8 cellular contexts compared by ENCODE assay signal in the genomic region with DNA sequence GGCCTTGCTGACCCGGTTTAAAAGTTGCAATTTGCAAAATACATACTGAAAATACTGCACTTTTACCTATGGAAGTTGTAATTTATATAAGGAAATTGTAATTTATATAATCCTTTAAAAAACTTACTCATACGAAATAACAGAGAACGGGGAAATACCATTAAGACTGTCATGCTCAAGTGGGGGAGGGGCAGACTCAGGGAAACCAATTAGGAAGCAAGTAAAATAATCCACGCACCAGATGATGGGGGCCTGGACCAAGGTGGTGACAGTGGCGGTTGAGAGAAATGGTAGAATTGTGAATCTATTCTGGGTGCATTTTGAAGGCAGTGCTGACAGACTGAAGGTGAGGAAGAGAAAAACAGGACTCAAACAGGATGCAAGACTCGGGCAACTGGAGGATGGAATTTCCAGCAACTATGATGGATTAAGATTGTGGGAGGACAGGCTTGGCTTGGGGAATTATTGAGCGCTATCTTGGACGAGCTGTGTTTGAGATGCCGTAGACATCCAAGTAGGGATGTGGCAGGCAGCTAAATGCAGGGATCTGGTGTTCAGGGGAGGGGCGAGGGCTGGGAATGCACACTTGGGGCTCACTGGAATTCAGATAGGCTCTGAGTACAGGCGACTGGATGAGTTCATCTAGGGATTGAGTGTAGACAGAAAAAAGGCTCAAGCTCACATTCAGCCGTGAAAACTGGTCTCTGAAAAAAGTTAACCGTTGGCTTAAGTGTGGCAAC. TPM values are rescaled to one million over a fixed set of nuclear protein-coding genes. Genes with fewer than 3 reads are reported as not detected.
DNase-seq lines count a peak whose midpoint lies in the region; ATAC-seq lines count a peak whose summit lies in the region.

No MANE protein-coding gene starts in this region.

- intact Hi-C loops in aorta (cut with DNase I): loop anchor here in 1 of 2 donors (5.0 kb wide), 1 partner anchor 57 kb away; no protein-coding TSS in a partner anchor

- H3K14ac ChIP-seq in mesenchymal stem cell (ENCODE audit: low read length in 2 of 2): no peak overlapping the region

- H3K23ac ChIP-seq in mesenchymal stem cell (ENCODE audit: low read length in 2 of 2): no peak overlapping the region

- ATAC-seq in aorta (ENCODE audit: low FRiP score) (peak; percentile 33), GM21723 (IDR thresholded peaks at IDR 0.05; ENCODE audit: unreplicated experiment) (no peak), HG03108 (IDR thresholded peaks at IDR 0.05; ENCODE audit: unreplicated experiment) (no peak)

- H3K9me3 ChIP-seq in mesenchymal stem cell (ENCODE audit: control insufficient read depth, low read length): no peaks in the 10 kb centered on the region
- H3K9me3 ChIP-seq in aorta (ENCODE audit: control insufficient read depth, low read length): no peaks in the 10 kb centered on the region

- H3K9ac ChIP-seq in mesenchymal stem cell (ENCODE audit: low read length): peak overlapping the region; percentile 97

- H3K36me3 ChIP-seq in mesenchymal stem cell (ENCODE audit: control insufficient read depth in 1 of 2, insufficient read depth in 2 of 2, low read depth in 1 of 2, low read length in 2 of 2) (no peaks in the 10 kb centered on the region), aorta (ENCODE audit: control insufficient read depth in 1 of 2, insufficient read depth in 2 of 2, low read length in 1 of 2) (no peaks in the 10 kb centered on the region)

- H3K4me1 ChIP-seq in mesenchymal stem cell (ENCODE audit: control insufficient read depth, insufficient read depth, low read depth, low read length): peaks cover 9% of the 10 kb centered on the region
- H3K4me1 ChIP-seq in aorta (ENCODE audit: control insufficient read depth in 1 of 2, insufficient read depth in 2 of 2, low read length in 2 of 2): no peaks in the 10 kb centered on the region

- peak overlapping the region; percentile 6 for H2AFZ ChIP-seq in mesenchymal stem cell (ENCODE audit: low read depth, low read length)

- peak overlapping the region in 1 of 2 experiments; percentile 13 for H3K4ac ChIP-seq in mesenchymal stem cell (ENCODE audit: low read depth in 1 of 2, low read length in 2 of 2)

- H2BK12ac ChIP-seq in mesenchymal stem cell (ENCODE audit: low read length in 2 of 2): no peak overlapping the region

- H4K91ac ChIP-seq in mesenchymal stem cell (ENCODE audit: low read length): no peak overlapping the region

- H4K8ac ChIP-seq in mesenchymal stem cell (ENCODE audit: low read length): peak overlapping the region; percentile 46

- peaks cover 6% of the 10 kb centered on the region for H3K79me1 ChIP-seq in mesenchymal stem cell (replicated peaks; ENCODE audit: low read length, poor library complexity, severe bottlenecking)

- H2BK120ac ChIP-seq in mesenchymal stem cell (ENCODE audit: low read depth, low read length): no peak overlapping the region

- peak overlapping the region in 1 of 2 experiments; percentile 25 for H3K18ac ChIP-seq in mesenchymal stem cell (ENCODE audit: low read depth in 1 of 2, low read length in 2 of 2)

- H2BK5ac ChIP-seq in mesenchymal stem cell (ENCODE audit: low read depth, low read length, poor library complexity, severe bottlenecking): no peak overlapping the region

- H3K27ac ChIP-seq in mesenchymal stem cell (ENCODE audit: low read length, poor library complexity, severe bottlenecking) (peak overlapping the region; percentile 63), aorta (ENCODE audit: low read depth in 1 of 2, low read length in 2 of 2) (peak overlapping the region in 1 of 2 donors; percentile 15)

- H3K4me2 ChIP-seq in mesenchymal stem cell (ENCODE audit: low read length, poor library complexity, severe bottlenecking): peak overlapping the region; percentile 75

- DNase-seq in G401 (ENCODE audit: low spot score): peak; percentile 58
- DNase-seq in NCI-H82 treated with DMSO at 0.1 percent for 48 hours (lab: John Stamatoyannopoulos, UW; ENCODE audit: unreplicated experiment): peak; percentile 36
- DNase-seq in dedifferentiated amniotic fluid mesenchymal stem cell (ENCODE audit: extremely low spot score): peak; percentile 67
- peak; percentile 84 for DNase-seq in mesenchymal stem cell
- DNase-seq in aorta: no peak
- DNase-seq in stimulated activated CD4-positive, alpha-beta T cell treated with anti-CD3 and anti-CD28 coated beads, Interleukin-2, amount 100 ng/mL, for 48 hours: no peak

- peak overlapping the region; percentile 51 for H2AK5ac ChIP-seq in mesenchymal stem cell (ENCODE audit: low read length, severe bottlenecking)

- H3K4me3 ChIP-seq in mesenchymal stem cell (ENCODE audit: insufficient read depth in 1 of 2, low read depth in 1 of 2, low read length in 2 of 2): peak overlapping the region; percentile 37 to 92
- peak overlapping the region; percentile 66 to 80 for H3K4me3 ChIP-seq in aorta (ENCODE audit: low read length in 2 of 2)

- WGBS in mesenchymal stem cell: 31% methylated on average over 12 of the region's 13 CpGs
- WGBS in aorta, 2 donors: 14% methylated on average over 13 of the region's 13 CpGs

- H2BK15ac ChIP-seq in mesenchymal stem cell (ENCODE audit: low read depth, poor library complexity, severe bottlenecking): no peak overlapping the region

- H3K27me3 ChIP-seq in mesenchymal stem cell (ENCODE audit: control insufficient read depth in 1 of 2, insufficient read depth in 1 of 2, low read length in 2 of 2) (no peaks in the 10 kb centered on the region), aorta (ENCODE audit: control insufficient read depth in 1 of 2, insufficient read depth in 2 of 2, low read length in 1 of 2) (no peaks in the 10 kb centered on the region)

- in situ Hi-C loops in G401 (cut with HindIII; ENCODE audit: low sequenced_read_pairs): no loop called here

RNA-seq across cellular contexts. Expression of a gene that starts 1.0 kb away (rescaled TPM):
- 0.18 and 5.0 TPM in 2 replicates for total RNA-seq in G401 (2014; rRNA removed; shearing (Covaris generic))
- polyA plus RNA-seq in mesenchymal stem cell (2013, experiment 1 of 2): 0.72 TPM
- 0.82 TPM for polyA plus RNA-seq in mesenchymal stem cell (2013, experiment 2 of 2)
- total RNA-seq in aorta: 1 to 10 TPM in 1 of 2 donors, under 1 TPM in 1; 0.39 to 1.8 TPM
- 1 to 10 TPM; 2.6 to 3.4 TPM for polyA plus RNA-seq in aorta

RNA-seq across cellular contexts. Expression of a gene that starts 7.2 kb away (rescaled TPM):
- total RNA-seq in G401 (2014; rRNA removed; shearing (Covaris generic)): 0.86 and 2.2 TPM in 2 replicates
- 3.6 TPM for polyA plus RNA-seq in mesenchymal stem cell (2013, experiment 1 of 2)
- polyA plus RNA-seq in mesenchymal stem cell (2013, experiment 2 of 2): 3.4 TPM
- 10 to 100 TPM; 17.0 to 35.7 TPM for total RNA-seq in aorta
- 10 to 100 TPM; 43.9 to 72.2 TPM for polyA plus RNA-seq in aorta

Comparison
In these comparisons a context has a peak if more than half of its experiments do, and no peak if none do; other contexts are left out.
1. DNase-seq: peak in G401 (single experiment), NCI-H82 treated with DMSO at 0.1 percent for 48 hours (single experiment), dedifferentiated amniotic fluid mesenchymal stem cell (single experiment) and mesenchymal stem cell (single experiment); none in aorta (0 of 2) and stimulated activated CD4-positive, alpha-beta T cell treated with anti-CD3 and anti-CD28 coated beads, Interleukin-2, amount 100 ng/mL, for 48 hours (0 of 2).